8 cellular contexts compared by ENCODE assay signal in the genomic region with DNA sequence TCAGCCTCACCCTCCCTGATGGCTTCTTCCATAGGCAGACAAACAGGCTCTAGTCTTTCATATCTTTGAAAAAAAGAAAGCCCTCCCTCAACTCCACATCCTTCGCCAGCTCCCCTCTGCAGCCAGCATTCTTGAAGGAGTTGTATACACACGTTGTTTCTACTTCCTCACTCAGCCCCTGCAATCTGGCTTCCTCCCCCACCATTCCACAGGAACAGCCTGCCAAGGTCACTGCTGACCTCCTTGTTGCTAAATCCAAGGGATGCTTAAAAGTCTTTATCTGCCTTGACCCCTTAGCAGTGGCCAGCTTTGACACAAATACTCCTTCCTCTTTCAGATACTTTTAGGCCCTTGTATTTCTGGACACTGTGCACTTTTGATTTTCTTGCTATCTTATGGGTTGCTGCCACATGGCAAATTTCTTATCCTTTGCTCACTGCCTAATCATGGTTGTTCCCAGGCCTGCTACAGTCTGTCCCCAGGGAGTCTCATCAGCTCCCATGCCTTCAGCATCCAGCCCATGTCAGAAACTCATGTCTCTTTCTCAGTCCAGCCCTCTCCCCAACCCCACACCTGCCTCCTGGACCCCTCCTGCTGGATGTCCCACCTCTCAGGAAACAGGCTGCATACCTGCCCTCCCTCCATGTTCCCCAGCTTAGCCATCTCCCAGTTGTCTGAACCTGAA. TPM values are rescaled to one million over a fixed set of nuclear protein-coding genes. Genes with fewer than 3 reads are reported as not detected.
A peak's percentile ranks its signal among the peaks of the same experiment; 100 is the strongest.
DNase-seq lines count a peak whose midpoint lies in the region; ATAC-seq and TF ChIP-seq lines count a peak whose summit lies in the region.

No MANE protein-coding gene starts in this region.

- TF ChIP-seq CTCF in AG04449 (IDR thresholded peaks at IDR 0.05; ENCODE audit: insufficient read depth, low read length, missing control alignments) = no peak

- H3K4ac ChIP-seq in trophoblast cell (ENCODE audit: low read depth, low read length) = no peak overlapping the region

- DNase-seq in AG04449 (ENCODE audit: low read depth, low spot score) (peak; percentile 14), MG63 (peak; percentile 43), trophoblast cell (no peak), NCI-H128 (lab: John Stamatoyannopoulos, UW; ENCODE audit: unreplicated experiment) (no peak), NCI-H1105 treated with DMSO at 0.1 percent for 48 hours (lab: John Stamatoyannopoulos, UW) (no peak)
- no peak for DNase-seq in effector memory CD8-positive, alpha-beta T cell

- no peak overlapping the region for H4K12ac ChIP-seq in trophoblast cell (ENCODE audit: low read depth, low read length)

- peaks cover 20 to 30% of the 10 kb centered on the region in 2 donors for H3K4me1 Mint-ChIP-seq in effector memory CD8-positive, alpha-beta T cell (ENCODE audit: low read depth in 2 of 2)

- POLR2A ChIA-PET in AG04449 (lab: Yijun Ruan, JAX) = interaction anchor here (5.6 kb wide), 1 partner anchor 18 kb away, joined by 38 read pairs; a partner anchor contains a TSS

- no peaks in the 10 kb centered on the region for H3K9me3 Mint-ChIP-seq in effector memory CD8-positive, alpha-beta T cell

- WGBS in trophoblast cell (ENCODE audit: extremely low coverage, insufficient coverage, insufficient read length) = no CpG with 5 or more reads among the region's 2 CpGs

- H3K4me3 ChIP-seq in AG04449 (ENCODE audit: low read depth, low read length) (no peak overlapping the region), MG63 (no peak overlapping the region), muscle layer of duodenum (ENCODE audit: low read depth in 1 of 2, low read length in 2 of 2) (no peak overlapping the region), trophoblast cell (ENCODE audit: low read depth, low read length) (no peak overlapping the region)

- peaks cover 9% of the 10 kb centered on the region for H3K79me1 ChIP-seq in trophoblast cell (ENCODE audit: low read length)

- no peak overlapping the region for H3K4me2 ChIP-seq in trophoblast cell (ENCODE audit: low read length)

- no peak overlapping the region for H3K18ac ChIP-seq in trophoblast cell (ENCODE audit: low read length)

- ATAC-seq in effector memory CD8-positive, alpha-beta T cell (replicated peaks) = no peak
- ATAC-seq in HG02885 (IDR thresholded peaks at IDR 0.05; ENCODE audit: poor library complexity, unreplicated experiment) = no peak

- H2BK5ac ChIP-seq in trophoblast cell (ENCODE audit: low read depth, low read length, poor library complexity) = no peak overlapping the region

- H4K8ac ChIP-seq in trophoblast cell (ENCODE audit: low read depth, low read length) = no peak overlapping the region

- H3K27me3 Mint-ChIP-seq in effector memory CD8-positive, alpha-beta T cell = no peaks in the 10 kb centered on the region

- H2AFZ ChIP-seq in trophoblast cell (ENCODE audit: insufficient read depth, low read length, poor library complexity) = no peak overlapping the region

- H4K91ac ChIP-seq in trophoblast cell (ENCODE audit: low read depth, low read length) = no peak overlapping the region

- H2BK120ac ChIP-seq in trophoblast cell (ENCODE audit: insufficient read depth, low read length, poor library complexity) = no peak overlapping the region

- H3K4me3 Mint-ChIP-seq in effector memory CD8-positive, alpha-beta T cell = peak overlapping the region; percentile 22 to 70

- H2BK12ac ChIP-seq in trophoblast cell (ENCODE audit: low read length) = no peak overlapping the region

- H3K27ac ChIP-seq in muscle layer of duodenum (ENCODE audit: low read length) (peak overlapping the region; percentile 30), trophoblast cell (ENCODE audit: low read depth, low read length) (no peak overlapping the region)

- peaks cover 5% of the 10 kb centered on the region for H3K79me2 ChIP-seq in trophoblast cell (ENCODE audit: control insufficient read depth, insufficient read depth, low read length, poor library complexity)

- H3K4me1 ChIP-seq in muscle layer of duodenum (ENCODE audit: control insufficient read depth in 1 of 2, insufficient read depth in 2 of 2, low read length in 2 of 2) (peaks cover 0 to 29% of the 10 kb centered on the region in 2 donors), trophoblast cell (ENCODE audit: control insufficient read depth in 1 of 2, insufficient read depth in 2 of 2, low read length in 2 of 2) (peaks cover 7 to 16% of the 10 kb centered on the region in 2 experiments)

- H3K14ac ChIP-seq in trophoblast cell (ENCODE audit: low read length) = no peak overlapping the region

- H3K9me3 ChIP-seq in MG63 = no peaks in the 10 kb centered on the region
- no peaks in the 10 kb centered on the region for H3K9me3 ChIP-seq in muscle layer of duodenum (ENCODE audit: control insufficient read depth in 1 of 2, low read length in 2 of 2)
- H3K9me3 ChIP-seq in trophoblast cell (ENCODE audit: insufficient read depth, low read depth, low read length) = peaks cover 2% of the 10 kb centered on the region

- H3K23ac ChIP-seq in trophoblast cell (ENCODE audit: low read length) = no peak overlapping the region

- no peaks in the 10 kb centered on the region for H3K27me3 ChIP-seq in MG63
- no peaks in the 10 kb centered on the region for H3K27me3 ChIP-seq in muscle layer of duodenum (ENCODE audit: low read depth, low read length)
- no peaks in the 10 kb centered on the region for H3K27me3 ChIP-seq in trophoblast cell (ENCODE audit: insufficient read depth, low read length)

- peaks cover 10% of the 10 kb centered on the region for H3K36me3 Mint-ChIP-seq in effector memory CD8-positive, alpha-beta T cell (ENCODE audit: insufficient read depth)

- H3K36me3 ChIP-seq in MG63 (no peaks in the 10 kb centered on the region), muscle layer of duodenum (ENCODE audit: control insufficient read depth in 1 of 2, insufficient read depth in 2 of 2, low read length in 2 of 2) (no peaks in the 10 kb centered on the region), trophoblast cell (ENCODE audit: control insufficient read depth in 1 of 2, insufficient read depth in 2 of 2, low read length in 2 of 2) (no peaks in the 10 kb centered on the region)

- H3K27ac Mint-ChIP-seq in effector memory CD8-positive, alpha-beta T cell = peak overlapping the region in 1 of 2 donors; percentile 14

- no peak overlapping the region for H2AK5ac ChIP-seq in trophoblast cell (ENCODE audit: low read length)

- no peak overlapping the region for H3K9ac ChIP-seq in trophoblast cell (ENCODE audit: low read length)

- CTCF ChIA-PET in AG04449 (lab: Yijun Ruan, JAX) = interaction anchor here (1.5 to 1.6 kb wide), 3 partner anchors 11 to 106 kb away, joined by 3 to 6 read pairs (median 4); no protein-coding TSS in a partner anchor

RNA-seq across cellular contexts. Expression of a gene that starts 8.3 kb away (rescaled TPM):
- total RNA-seq in MG63 (2014; rRNA removed; shearing (Covaris generic); ENCODE audit: low replicate concordance) = 0.10 TPM in 1 of 2 replicates, not detected in the other
- polyA plus RNA-seq in trophoblast cell (2013) = 5.0 and 5.5 TPM in 2 replicates

RNA-seq across cellular contexts. Expression of a gene that starts 8.3 kb away (rescaled TPM):
- total RNA-seq in MG63 (2014; rRNA removed; shearing (Covaris generic); ENCODE audit: low replicate concordance) = not detected in 2 replicates
- polyA plus RNA-seq in trophoblast cell (2013) = 0.61 and 0.67 TPM in 2 replicates

RNA-seq across cellular contexts. Expression of a gene that starts 18.0 kb away (rescaled TPM):
- total RNA-seq in MG63 (2014; rRNA removed; shearing (Covaris generic); ENCODE audit: low replicate concordance) = 12.6 and 19.1 TPM in 2 replicates
- polyA plus RNA-seq in trophoblast cell (2013) = 437 and 455 TPM in 2 replicates

RNA-seq across cellular contexts. Expression of a gene that starts 40.2 kb away (rescaled TPM):
- total RNA-seq in MG63 (2014; rRNA removed; shearing (Covaris generic); ENCODE audit: low replicate concordance) = 35.8 and 52.2 TPM in 2 replicates
- polyA plus RNA-seq in trophoblast cell (2013) = 41.3 and 43.8 TPM in 2 replicates

Comparison
In these comparisons a context has a peak if more than half of its experiments do, and no peak if none do; other contexts are left out.
1. DNase-seq: peak in AG04449 (single experiment) and MG63 (single experiment); none in effector memory CD8-positive, alpha-beta T cell (0 of 3), trophoblast cell (0 of 2), NCI-H128 (single experiment) and NCI-H1105 treated with DMSO at 0.1 percent for 48 hours (single experiment).